Comparison of ENCODE assay signal across 21 cellular contexts in the genomic region with DNA sequence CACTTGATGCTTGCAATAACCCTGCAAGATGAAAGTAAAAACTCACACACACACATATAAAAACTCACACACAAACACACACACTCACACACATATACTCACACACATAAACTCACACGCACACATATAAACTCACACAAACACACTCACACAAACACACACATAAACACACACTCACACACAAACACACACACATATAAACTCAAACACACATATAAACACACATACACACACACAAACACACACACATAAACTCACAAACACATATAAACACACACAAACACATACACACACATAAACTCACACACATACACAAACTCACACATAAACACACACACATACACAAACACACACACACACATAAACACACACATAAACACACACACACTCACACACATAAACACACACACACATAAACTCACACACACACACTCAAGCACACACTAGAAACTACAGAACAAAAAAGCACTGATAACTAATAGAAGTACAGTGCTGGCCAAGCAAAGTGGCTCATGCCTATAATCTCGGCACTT.
"Had no signal": no experiment of that assay in that cellular context is flagged by ENCODE, and none has a peak within 500 bp of the region (broad histone marks: within the 10 kb centered on the region; RNA-seq: fewer than 3 reads in every experiment).

No MANE protein-coding gene starts in this region.

- H3K9ac ChIP-seq: KMS-11, SK-N-SH had no signal

- H3K27ac ChIP-seq: KMS-11, RWPE1 had no signal

- DNase-seq: Kasumi-1, MM.1S, NCI-H1092 treated with DMSO at 0.1 percent for 48 hours, NCI-H1436, NCI-H187, NCI-H2029, NCI-H2081 treated with DMSO at 0.1 percent for 48 hours, NCI-H2171, NCI-H226, NCI-H446, NCI-H510A, NCI-H524 treated with DMSO at 0.1 percent for 48 hours, NCI-H69, NCI-H774, PC-3, SHP77, SK-N-SH, SW 1271, T-cell had no signal

- H3K9me3 ChIP-seq: SK-N-SH had no signal

- H3K4me2 ChIP-seq: KMS-11, SK-N-SH had no signal
